In the genomic region with DNA sequence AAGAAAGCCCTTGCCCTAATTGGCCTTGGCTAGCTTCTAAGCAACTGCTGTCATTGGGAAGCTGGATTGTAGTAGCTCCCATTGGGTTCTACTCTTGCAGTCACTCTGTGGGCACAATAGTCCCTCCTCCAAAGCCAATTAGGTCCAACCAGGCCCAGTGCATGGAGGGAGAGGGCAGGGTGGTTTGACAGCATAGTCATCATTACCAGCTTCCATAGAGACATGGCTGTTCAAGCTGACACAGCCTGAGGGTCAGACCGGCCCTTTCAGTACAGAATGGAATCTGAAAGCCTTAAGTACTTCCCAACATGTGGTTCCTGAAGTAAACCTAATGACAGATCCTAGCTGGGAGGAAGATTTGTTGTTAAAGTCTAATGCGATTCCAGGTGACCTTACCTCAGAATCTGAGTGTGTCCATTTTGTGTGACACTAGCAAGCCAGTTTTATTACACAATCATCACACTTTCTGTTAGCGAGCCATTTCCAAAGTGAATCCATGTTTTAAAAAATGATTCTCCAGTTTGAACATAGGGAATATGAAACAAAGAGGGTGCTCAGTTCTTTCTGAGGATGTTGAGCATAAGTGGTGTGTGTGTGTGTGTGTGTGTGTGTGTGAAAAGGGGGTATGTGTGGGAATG, we compare ENCODE assay signal across 2 cellular contexts.
TF ChIP-seq lines count a peak whose summit lies in the region.

No MANE protein-coding gene starts in this region.

TF ChIP-seq in HepG2, 621 proteins besides CTCF, POLR2A, EP300 and RAD21:
- TF ChIP-seq PRDM10 (CRISPR knock-in tag; IDR thresholded peaks at IDR 0.05; ENCODE audit: low read depth) = no peak
- TF ChIP-seq CEBPB (IDR thresholded peaks at IDR 0.05; ENCODE audit: borderline replicate concordance, low read depth, low read length) = peak; percentile 55

TF ChIP-seq in H1, 55 proteins besides CTCF, POLR2A, EP300 and RAD21:
- no peak for TF ChIP-seq TCF12 (IDR thresholded peaks at IDR 0.05; ENCODE audit: low read depth, low read length)
- no peak for TF ChIP-seq MAX (IDR thresholded peaks at IDR 0.05)
- TF ChIP-seq, protein P1, sequence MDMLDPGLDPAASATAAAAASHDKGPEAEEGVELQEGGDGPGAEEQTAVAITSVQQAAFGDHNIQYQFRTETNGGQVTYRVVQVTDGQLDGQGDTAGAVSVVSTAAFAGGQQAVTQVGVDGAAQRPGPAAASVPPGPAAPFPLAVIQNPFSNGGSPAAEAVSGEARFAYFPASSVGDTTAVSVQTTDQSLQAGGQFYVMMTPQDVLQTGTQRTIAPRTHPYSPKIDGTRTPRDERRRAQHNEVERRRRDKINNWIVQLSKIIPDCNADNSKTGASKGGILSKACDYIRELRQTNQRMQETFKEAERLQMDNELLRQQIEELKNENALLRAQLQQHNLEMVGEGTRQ (IDR thresholded peaks at IDR 0.05; ENCODE audit: low read length) = no peak
- TF ChIP-seq KDM1A (IDR thresholded peaks at IDR 0.05; ENCODE audit: borderline replicate concordance, low read length) = no peak
